Comparison of ENCODE assay signal across 20 cellular contexts in the genomic region with DNA sequence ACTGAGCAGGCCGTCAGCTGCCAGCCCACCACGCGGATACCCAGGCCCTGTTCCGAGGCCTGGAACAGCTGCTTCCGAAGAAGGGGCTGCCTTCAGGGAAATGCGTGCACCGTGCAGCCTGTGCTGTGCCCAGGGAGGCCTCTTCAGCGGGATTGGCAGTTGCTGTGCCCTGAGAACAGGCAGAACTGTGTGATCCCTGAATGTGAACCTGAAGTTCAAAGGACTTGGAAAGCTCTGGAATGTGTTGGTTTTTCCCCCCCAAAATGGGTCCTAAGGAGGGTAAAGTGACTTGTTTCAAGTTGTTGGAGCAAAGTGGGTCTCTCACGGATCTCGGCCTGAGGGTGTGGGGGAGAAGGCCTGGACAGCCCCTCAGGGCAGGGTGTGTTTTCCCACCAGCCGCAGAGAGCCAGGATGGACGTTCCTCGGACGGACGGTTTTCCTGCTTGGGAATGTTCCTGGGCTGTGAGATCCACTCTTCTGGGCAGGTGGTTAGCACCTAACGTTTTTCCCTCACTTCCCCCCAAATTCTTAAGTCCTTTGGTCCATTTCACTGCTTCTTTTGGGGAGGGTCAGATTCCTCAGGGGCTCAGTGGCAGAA. TPM values are rescaled to one million over a fixed set of nuclear protein-coding genes. Genes with fewer than 3 reads are reported as not detected.
DNase-seq lines count a peak whose midpoint lies in the region; ATAC-seq and TF ChIP-seq lines count a peak whose summit lies in the region.
"Had no signal": no experiment of that assay in that cellular context is flagged by ENCODE, and none has a peak within 500 bp of the region (broad histone marks: within the 10 kb centered on the region; RNA-seq: fewer than 3 reads in every experiment).

No MANE protein-coding gene starts in this region.

- TF ChIP-seq CTCF in GM23338 (conservative IDR thresholded peaks at IDR 0.05; ENCODE audit: low read depth in 2 of 2) = no peak
- TF ChIP-seq CTCF in endodermal cell (conservative IDR thresholded peaks at IDR 0.05) = no peak
- no peak for TF ChIP-seq CTCF in neural crest cell (conservative IDR thresholded peaks at IDR 0.05)
- no peak for TF ChIP-seq CTCF in OCI-LY7 (conservative IDR thresholded peaks at IDR 0.05; ENCODE audit: low read length)

- ATAC-seq in GM23338 (no peak), HG03342 (IDR thresholded peaks at IDR 0.05; ENCODE audit: unreplicated experiment) (no peak), HG03045 (IDR thresholded peaks at IDR 0.05; ENCODE audit: unreplicated experiment) (no peak)

- peak overlapping the region; percentile 75 to 90 (median 83) for H3K4me2 ChIP-seq in BLaER1 treated with 17β-estradiol and CSF1 and Interleukin-3, amounts not matched to agents 10 nM and 100 nM
- no peak overlapping the region for H3K4me2 ChIP-seq in GM23338
- no peak overlapping the region for H3K4me2 ChIP-seq in OCI-LY7 (ENCODE audit: low read length)

- peaks cover 9% of the 10 kb centered on the region; the same call in 1 of the 3 replicates for H3K36me3 Mint-ChIP-seq in GM23338 (ENCODE audit: low read depth)
- H3K36me3 Mint-ChIP-seq in endodermal cell (ENCODE audit: low read depth) = peaks cover 20% of the 10 kb centered on the region
- H3K36me3 Mint-ChIP-seq in neural crest cell (ENCODE audit: low read depth) = peaks cover 5% of the 10 kb centered on the region

- 84 to 94% methylated on average over 13 to 16 of the region's 16 CpGs for WGBS in endodermal cell (ENCODE audit: insufficient coverage in 1 of 2, insufficient read length in 1 of 2), 2 experiments

- H2AFZ ChIP-seq in GM23338 (no peak overlapping the region), OCI-LY7 (ENCODE audit: low read length) (no peak overlapping the region)

- no peaks in the 10 kb centered on the region for H3K4me1 Mint-ChIP-seq in GM23338
- H3K4me1 Mint-ChIP-seq in endodermal cell = no peaks in the 10 kb centered on the region
- H3K4me1 Mint-ChIP-seq in neural crest cell = no peaks in the 10 kb centered on the region

- H3K27ac ChIP-seq in BLaER1 treated with 17β-estradiol and CSF1 and Interleukin-3, amounts not matched to agents 10 nM and 100 nM = no peak overlapping the region
- H3K27ac ChIP-seq in GM23338 (ENCODE audit: low read depth) = no peak overlapping the region
- H3K27ac ChIP-seq in endodermal cell (ENCODE audit: low read depth, low read length) = no peak overlapping the region
- no peak overlapping the region for H3K27ac ChIP-seq in OCI-LY7 (ENCODE audit: low read depth, low read length, poor library complexity, severe bottlenecking)
- H3K27ac ChIP-seq: heart left ventricle, pancreas, sigmoid colon had no signal

- peaks cover 11 to 18% (median 15%) of the 10 kb centered on the region in 10 experiments; a peak in 18 of 20 replicates for H3K4me1 ChIP-seq in BLaER1 treated with 17β-estradiol and CSF1 and Interleukin-3, amounts not matched to agents 10 nM and 100 nM
- no peaks in the 10 kb centered on the region for H3K4me1 ChIP-seq in GM23338 (ENCODE audit: insufficient read depth)
- H3K4me1 ChIP-seq in endodermal cell (ENCODE audit: control insufficient read depth, insufficient read depth, low read length) = no peaks in the 10 kb centered on the region
- H3K4me1 ChIP-seq in OCI-LY7 (ENCODE audit: insufficient read depth, low read length, poor library complexity, severe bottlenecking) = no peaks in the 10 kb centered on the region

- no peaks in the 10 kb centered on the region for H3K9me3 ChIP-seq in BLaER1 treated with 17β-estradiol and CSF1 and Interleukin-3, amounts not matched to agents 10 nM and 100 nM (replicated peaks in 1 of 11)
- no peaks in the 10 kb centered on the region for H3K9me3 ChIP-seq in endodermal cell (ENCODE audit: control insufficient read depth, low read length)
- H3K9me3 ChIP-seq in OCI-LY7 (ENCODE audit: low read length) = no peaks in the 10 kb centered on the region
- H3K9me3 ChIP-seq: heart left ventricle, pancreas, sigmoid colon had no signal

- no TSS peak for BruUV-seq in OCI-LY7 (replicated peaks; lab: Mats Ljungman, UMichigan)

- H3K9me3 Mint-ChIP-seq in GM23338 (no peaks in the 10 kb centered on the region), endodermal cell (no peaks in the 10 kb centered on the region), neural crest cell (no peaks in the 10 kb centered on the region)
- H3K9me3 Mint-ChIP-seq: dendritic cell treated with granulocyte-macrophage colony-stimulating factor and Interleukin-4, amounts not matched to agents 40 ng/mL and 50 ng/mL, for 4 days; T-helper 1 cell treated with Interleukin-12 subunit alpha and Interleukin-12 subunit beta and Interleukin-4 antibody, amounts not matched to agents 30 μg/mL and 1 μg/mL, for 36 hours had no signal

- H3K27me3 ChIP-seq in BLaER1 treated with 17β-estradiol and CSF1 and Interleukin-3, amounts not matched to agents 10 nM and 100 nM = peaks cover 32 to 50% (median 41%) of the 10 kb centered on the region in 11 experiments
- H3K27me3 ChIP-seq in GM23338 (ENCODE audit: insufficient read depth) = peaks cover 22% of the 10 kb centered on the region
- peaks cover 7% of the 10 kb centered on the region for H3K27me3 ChIP-seq in endodermal cell (ENCODE audit: control insufficient read depth, insufficient read depth, low read length, poor library complexity, severe bottlenecking)
- H3K27me3 ChIP-seq: pancreas had no signal

- intact Hi-C loops in OCI-LY7 (cut with micrococcal nuclease; ENCODE audit: unreplicated experiment) = no loop called here

- DNase-seq in GM23338 (ENCODE audit: low spot score) (peak; percentile 14), endodermal cell (peak; percentile 59), neural crest cell (ENCODE audit: low read depth, low spot score) (no peak), OCI-LY7 (ENCODE audit: low spot score) (no peak), NCI-H146 (lab: John Stamatoyannopoulos, UW) (no peak)
- DNase-seq: activated CD4-positive, alpha-beta T cell treated with anti-CD3 and anti-CD28 coated beads for 48 hours; DMS79 treated with DMSO at 0.1 percent for 48 hours; heart left ventricle; Kasumi-1; NCI-H526 treated with DMSO at 0.1 percent for 48 hours; SIG-M5; sigmoid colon; trophoblast cell had no signal

- POLR2A ChIA-PET in OCI-LY7 (lab: Charles Lee) = no interaction called here

- H3K4me3 Mint-ChIP-seq in GM23338 = no peak overlapping the region
- no peak overlapping the region for H3K4me3 Mint-ChIP-seq in endodermal cell
- H3K4me3 Mint-ChIP-seq in neural crest cell = peak overlapping the region; percentile 47
- H3K4me3 Mint-ChIP-seq: dendritic cell treated with granulocyte-macrophage colony-stimulating factor and Interleukin-4, amounts not matched to agents 40 ng/mL and 50 ng/mL, for 4 days; T-helper 1 cell treated with Interleukin-12 subunit alpha and Interleukin-12 subunit beta and Interleukin-4 antibody, amounts not matched to agents 30 μg/mL and 1 μg/mL, for 36 hours had no signal

- CTCF ChIA-PET in OCI-LY7 (lab: Charles Lee; ENCODE audit: unreplicated experiment) = no interaction called here

- no peaks in the 10 kb centered on the region for H3K9me2 ChIP-seq in GM23338 (ENCODE audit: insufficient read depth)
- no peaks in the 10 kb centered on the region for H3K9me2 ChIP-seq in OCI-LY7 (ENCODE audit: insufficient read depth, low read length)

- H3K9ac ChIP-seq in BLaER1 treated with 17β-estradiol and CSF1 and Interleukin-3, amounts not matched to agents 10 nM and 100 nM = peak overlapping the region in 6 of 11 experiments; percentile 17 to 61 (median 57); a peak in 4 of 22 replicates
- no peak overlapping the region for H3K9ac ChIP-seq in endodermal cell (ENCODE audit: extremely low read depth, low read length, poor library complexity, severe bottlenecking)

- H3K27me3 Mint-ChIP-seq in GM23338 (ENCODE audit: insufficient read depth, low read depth, poor library complexity) (peaks cover 22% of the 10 kb centered on the region), endodermal cell (ENCODE audit: insufficient read depth) (peaks cover 20% of the 10 kb centered on the region), neural crest cell (ENCODE audit: low read depth) (peaks cover 27% of the 10 kb centered on the region)

- H4K20me1 ChIP-seq in BLaER1 treated with 17β-estradiol and CSF1 and Interleukin-3, amounts not matched to agents 10 nM and 100 nM = peaks cover 28 to 59% (median 54%) of the 10 kb centered on the region in 11 experiments; a peak in 21 of 22 replicates
- H4K20me1 ChIP-seq in GM23338 (replicated peaks; ENCODE audit: insufficient read depth) (no peaks in the 10 kb centered on the region; the same call in 1 of the 2 replicates), OCI-LY7 (ENCODE audit: insufficient read depth, low read length) (no peaks in the 10 kb centered on the region)

- peaks cover 21 to 42% (median 29%) of the 10 kb centered on the region in 11 experiments for H3K36me3 ChIP-seq in BLaER1 treated with 17β-estradiol and CSF1 and Interleukin-3, amounts not matched to agents 10 nM and 100 nM
- H3K36me3 ChIP-seq in GM23338 (ENCODE audit: insufficient read depth) (no peaks in the 10 kb centered on the region), endodermal cell (ENCODE audit: control insufficient read depth, insufficient read depth, low read length) (peaks cover 4% of the 10 kb centered on the region), OCI-LY7 (ENCODE audit: insufficient read depth, low read length) (peaks cover 41% of the 10 kb centered on the region)

- H3K79me2 ChIP-seq in GM23338 (replicated peaks; ENCODE audit: insufficient read depth) (no peaks in the 10 kb centered on the region), OCI-LY7 (ENCODE audit: insufficient read depth, low read depth, low read length) (no peaks in the 10 kb centered on the region)

- H3K27ac Mint-ChIP-seq in GM23338 = no peak overlapping the region
- no peak overlapping the region for H3K27ac Mint-ChIP-seq in endodermal cell
- no peak overlapping the region for H3K27ac Mint-ChIP-seq in neural crest cell (ENCODE audit: unreplicated experiment)
- H3K27ac Mint-ChIP-seq: dendritic cell treated with granulocyte-macrophage colony-stimulating factor and Interleukin-4, amounts not matched to agents 40 ng/mL and 50 ng/mL, for 4 days; T-helper 1 cell treated with Interleukin-12 subunit alpha and Interleukin-12 subunit beta and Interleukin-4 antibody, amounts not matched to agents 30 μg/mL and 1 μg/mL, for 36 hours had no signal

- H3F3A ChIP-seq in GM23338 (replicated peaks; ENCODE audit: low read depth) = 0 out of 2 replicates have a peak, but pooled peaks cover 2% of the 10 kb centered on the region

- H3K4me3 ChIP-seq in BLaER1 treated with 17β-estradiol and CSF1 and Interleukin-3, amounts not matched to agents 10 nM and 100 nM = peak overlapping the region in 5 of 10 experiments; percentile 44 to 62 (median 53); a peak in 7 of 20 replicates
- H3K4me3 ChIP-seq in GM23338 = no peak overlapping the region
- no peak overlapping the region for H3K4me3 ChIP-seq in endodermal cell (ENCODE audit: low read length)
- H3K4me3 ChIP-seq in OCI-LY7 (ENCODE audit: low read depth, low read length, poor library complexity, severe bottlenecking) = no peak overlapping the region
- H3K4me3 ChIP-seq: pancreas had no signal

RNA-seq across cellular contexts. Expression of a gene that starts 2.1 kb away (rescaled TPM):
- total RNA-seq in GM23338 (2014; rRNA removed; shearing (Covaris generic)) = 0.31 TPM in 1 of 2 replicates, not detected in the other
- polyA plus RNA-seq in GM23338 (2016; fragmentation: Nextera tagmentation; extraction: Ambion mirVana) = 0.31 and 0.59 TPM in 2 replicates
- total RNA-seq in endodermal cell (under 1 TPM; 0.11 to 0.24 TPM), neural crest cell (0.37 and 0.48 TPM in 2 replicates), OCI-LY7 (2022) (not detected in 2 replicates)
- polyA plus RNA-seq in endodermal cell (2013, experiment 1 of 2) = 0.32 TPM
- polyA plus RNA-seq in endodermal cell (2013, experiment 2 of 2) = 0.33 TPM
- not detected in 2 replicates for total RNA-seq in OCI-LY7 (2014; rRNA removed; shearing (Covaris generic))
- total RNA-seq: bronchial epithelial cell had no signal

RNA-seq across cellular contexts. Expression of a gene that starts 28.4 kb away (rescaled TPM):
- 35.3 and 45.7 TPM in 2 replicates for total RNA-seq in GM23338 (2014; rRNA removed; shearing (Covaris generic))
- polyA plus RNA-seq in GM23338 (2016; fragmentation: Nextera tagmentation; extraction: Ambion mirVana) = 68.6 and 70.8 TPM in 2 replicates
- total RNA-seq in endodermal cell (10 to 100 TPM; 71.3 to 86.0 TPM), neural crest cell (104 and 105 TPM in 2 replicates), OCI-LY7 (2022) (101 and 107 TPM in 2 replicates)
- 46.8 TPM for polyA plus RNA-seq in endodermal cell (2013, experiment 1 of 2)
- 45.4 TPM for polyA plus RNA-seq in endodermal cell (2013, experiment 2 of 2)
- total RNA-seq in OCI-LY7 (2014; rRNA removed; shearing (Covaris generic)) = 60.3 and 85.6 TPM in 2 replicates

RNA-seq across cellular contexts. Expression of a gene that starts 31.4 kb away (rescaled TPM):
- total RNA-seq in GM23338 (2014; rRNA removed; shearing (Covaris generic)) = 0.19 and 0.59 TPM in 2 replicates
- polyA plus RNA-seq in GM23338 (2016; fragmentation: Nextera tagmentation; extraction: Ambion mirVana) = not detected in 2 replicates
- total RNA-seq in endodermal cell (under 1 TPM; 0.37 to 0.80 TPM), neural crest cell (1.4 and 1.6 TPM in 2 replicates), OCI-LY7 (2022) (10.9 and 15.2 TPM in 2 replicates)
- 1.9 TPM for polyA plus RNA-seq in endodermal cell (2013, experiment 1 of 2)
- 1.1 TPM for polyA plus RNA-seq in endodermal cell (2013, experiment 2 of 2)
- total RNA-seq in OCI-LY7 (2014; rRNA removed; shearing (Covaris generic)) = 7.3 and 10.0 TPM in 2 replicates

RNA-seq across cellular contexts. Expression of a gene that starts 43.3 kb away (rescaled TPM):
- 8.7 and 8.8 TPM in 2 replicates for total RNA-seq in GM23338 (2014; rRNA removed; shearing (Covaris generic))
- polyA plus RNA-seq in GM23338 (2016; fragmentation: Nextera tagmentation; extraction: Ambion mirVana) = 4.1 and 6.1 TPM in 2 replicates
- 10 to 100 TPM in 1 of 2 donors, 1 to 10 TPM in 1; 9.7 to 11.1 TPM for total RNA-seq in endodermal cell
- polyA plus RNA-seq in endodermal cell (2013, experiment 1 of 2) = 5.4 TPM
- polyA plus RNA-seq in endodermal cell (2013, experiment 2 of 2) = 5.5 TPM
- 8.8 and 9.7 TPM in 2 replicates for total RNA-seq in neural crest cell
- 5.9 and 10.7 TPM in 2 replicates for total RNA-seq in OCI-LY7 (2014; rRNA removed; shearing (Covaris generic))
- 16.0 and 28.1 TPM in 2 replicates for total RNA-seq in OCI-LY7 (2022)

RNA-seq across cellular contexts. Expression of a gene that starts 49.2 kb away (rescaled TPM):
- total RNA-seq in GM23338 (2014; rRNA removed; shearing (Covaris generic)) = 87.8 and 92.1 TPM in 2 replicates
- polyA plus RNA-seq in GM23338 (2016; fragmentation: Nextera tagmentation; extraction: Ambion mirVana) = 120 and 127 TPM in 2 replicates
- total RNA-seq in endodermal cell = 100 to 1,000 TPM in 1 of 2 donors, 10 to 100 TPM in 1; 92.3 to 102 TPM
- polyA plus RNA-seq in endodermal cell (2013, experiment 1 of 2) = 91.8 TPM
- polyA plus RNA-seq in endodermal cell (2013, experiment 2 of 2) = 91.2 TPM
- 98.1 and 103 TPM in 2 replicates for total RNA-seq in neural crest cell
- total RNA-seq in OCI-LY7 (2014; rRNA removed; shearing (Covaris generic)) = 39.5 and 48.3 TPM in 2 replicates
- 42.2 and 46.2 TPM in 2 replicates for total RNA-seq in OCI-LY7 (2022)

Comparison
In these comparisons a context has a peak if more than half of its experiments do, and no peak if none do; other contexts are left out.
1. H3K4me2 ChIP-seq: peak in BLaER1 treated with 17β-estradiol and CSF1 and Interleukin-3, amounts not matched to agents 10 nM and 100 nM (11 of 11); none in GM23338 (single experiment) and OCI-LY7 (single experiment).
2. DNase-seq: peak in GM23338 (single experiment) and endodermal cell (single experiment); none in neural crest cell (single experiment), OCI-LY7 (single experiment) and NCI-H146 (single experiment).